Comparison of ENCODE assay signal across 1 cellular context in genomic region chr22:48884786-48885185, GRCh38.
TF ChIP-seq lines count a peak whose summit lies in the region.

No MANE protein-coding gene starts in this region.

TF ChIP-seq in WTC11, 78 proteins besides CTCF, POLR2A, EP300 and RAD21 (continued from another document):
- TF ChIP-seq IRF2 (CRISPR knock-in tag; IDR thresholded peaks at IDR 0.05; ENCODE audit: borderline replicate concordance, low read depth) (no peak), EMX1 (CRISPR knock-in tag; IDR thresholded peaks at IDR 0.05) (no peak), MYBL2 (CRISPR knock-in tag; IDR thresholded peaks at IDR 0.05) (no peak)
